In the genomic region with DNA sequence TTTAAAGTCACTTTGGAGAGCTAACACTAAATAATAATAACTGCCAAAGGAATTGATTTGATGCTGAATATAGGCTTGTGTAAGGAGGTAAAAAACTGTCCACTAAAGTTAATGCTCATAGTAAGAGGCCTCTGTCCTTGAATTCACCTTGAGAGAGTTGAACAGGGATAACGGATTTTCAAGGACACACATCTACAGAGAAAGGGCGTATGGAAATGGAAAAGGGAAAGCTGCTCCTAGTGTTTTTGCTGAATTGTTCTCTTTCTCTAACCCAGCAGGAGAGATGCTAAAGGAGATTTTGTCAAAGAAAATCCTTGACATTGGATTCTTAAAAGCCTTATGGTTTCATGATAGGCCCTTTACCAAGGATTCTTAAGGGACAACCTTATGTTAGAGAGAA, we compare ENCODE assay signal across 19 cellular contexts.
"Had no signal": no experiment of that assay in that cellular context is flagged by ENCODE, and none has a peak within 500 bp of the region (broad histone marks: within the 10 kb centered on the region; RNA-seq: fewer than 3 reads in every experiment).

No MANE protein-coding gene starts in this region.

- H3K36me3 ChIP-seq: colonic mucosa, neutrophil, sigmoid colon, stomach, thoracic aorta, transverse colon had no signal

- H3K36me3 Mint-ChIP-seq: immature natural killer cell had no signal

- H3K27me3 ChIP-seq: colonic mucosa, neutrophil, sigmoid colon, stomach, transverse colon had no signal

- H3K4me3 Mint-ChIP-seq: immature natural killer cell, nephron progenitor cell had no signal

- DNase-seq: colonic mucosa; dermis blood vessel endothelial cell; foreskin melanocyte; head of caudate nucleus; hippocampal formation; immature natural killer cell; mesendoderm; naive B cell; nephron progenitor cell; sigmoid colon; stimulated activated CD4-positive, alpha-beta T cell treated with anti-CD3 and anti-CD28 coated beads, Interleukin-2, amount 100 ng/mL, for 24 hours; stimulated activated CD4-positive, alpha-beta T cell treated with anti-CD3 and anti-CD28 coated beads, Interleukin-4, amount 100 ng/mL, for 4 hours; stimulated activated naive CD4-positive, alpha-beta T cell; stomach; substantia nigra; transverse colon had no signal

- H3K4me1 Mint-ChIP-seq: nephron progenitor cell had no signal

- H3K27me3 Mint-ChIP-seq: naive B cell had no signal

- H3K4me1 ChIP-seq: colonic mucosa had no signal

- H3K9me3 ChIP-seq: colonic mucosa, neutrophil, sigmoid colon, stomach, thoracic aorta, transverse colon had no signal

- H3K4me3 ChIP-seq: colonic mucosa, sigmoid colon, skin epidermis, stomach, thoracic aorta, transverse colon had no signal

- H3K9me3 Mint-ChIP-seq: nephron progenitor cell had no signal

- H3K27ac Mint-ChIP-seq: immature natural killer cell, nephron progenitor cell had no signal

- H3K27ac ChIP-seq: colonic mucosa, neutrophil, sigmoid colon, skin epidermis, stomach, thoracic aorta, transverse colon had no signal
